Comparison of ENCODE assay signal across 11 cellular contexts in genomic region chr12:22283006-22283506, GRCh38. TPM values are rescaled to one million over a fixed set of nuclear protein-coding genes. Genes with fewer than 3 reads are reported as not detected.
A peak's percentile ranks its signal among the peaks of the same experiment; 100 is the strongest.
DNase-seq lines count a peak whose midpoint lies in the region; ATAC-seq and TF ChIP-seq lines count a peak whose summit lies in the region.
"Had no signal": no experiment of that assay in that cellular context is flagged by ENCODE, and none has a peak within 500 bp of the region (broad histone marks: within the 10 kb centered on the region; RNA-seq: fewer than 3 reads in every experiment).

No MANE protein-coding gene starts in this region.

- H3K9me3 Mint-ChIP-seq in CD4-positive, alpha-beta T cell, result no peaks in the 10 kb centered on the region

- H3K27ac ChIP-seq in ACC112 (ENCODE audit: low read depth, low read length) (peak overlapping the region; percentile 71), SJSA1 (peak overlapping the region; percentile 83), osteoblast (ENCODE audit: low read depth, low read length) (peak overlapping the region; percentile 95)
- no peak overlapping the region for H3K27ac ChIP-seq in CD4-positive, alpha-beta T cell (ENCODE audit: low read depth, low read length)

- H3K4me3 Mint-ChIP-seq in CD4-positive, alpha-beta T cell, result no peak overlapping the region

- CTCF ChIA-PET in CD4-positive, alpha-beta T cell (lab: Charles Lee), result no interaction called here

- no peak for ATAC-seq in GM21526 (IDR thresholded peaks at IDR 0.05; ENCODE audit: low FRiP score, unreplicated experiment)
- no peak for ATAC-seq in CD4-positive, alpha-beta T cell (ENCODE audit: poor library complexity)

- DNase-seq in SJSA1 (ENCODE audit: low read depth in 1 of 2, low spot score in 2 of 2) (peak in 1 of 2 experiments; percentile 31), fibroblast of mammary gland (ENCODE audit: low read depth) (peak; percentile 94), osteoblast (ENCODE audit: insufficient read length, low spot score, missing footprints) (no peak), NCI-H2029 (lab: John Stamatoyannopoulos, UW) (no peak), mesenteric fat pad (ENCODE audit: low spot score) (no peak)
- DNase-seq in CD4-positive, alpha-beta T cell, result no peak
- DNase-seq: activated CD4-positive, CD25-positive, alpha-beta regulatory T cell; AML-193; stimulated activated CD4-positive, alpha-beta T cell treated with anti-CD3 and anti-CD28 coated beads, Interleukin-12 subunit alpha, Interleukin-12 subunit beta, amount 100 ng/mL, for 4 hours had no signal

- no peaks in the 10 kb centered on the region for H3K27me3 Mint-ChIP-seq in CD4-positive, alpha-beta T cell

- H3K36me3 ChIP-seq in ACC112 (ENCODE audit: insufficient read depth, low read length) (no peaks in the 10 kb centered on the region), SJSA1 (no peaks in the 10 kb centered on the region), osteoblast (ENCODE audit: insufficient read depth, low read length) (no peaks in the 10 kb centered on the region)

- H3K4me1 Mint-ChIP-seq in CD4-positive, alpha-beta T cell (ENCODE audit: low read depth), result peaks cover 14% of the 10 kb centered on the region

- H3K79me2 ChIP-seq in ACC112 (ENCODE audit: control insufficient read depth, insufficient read depth, low read length, unreplicated experiment) (no peaks in the 10 kb centered on the region), osteoblast (ENCODE audit: insufficient read depth, low read length) (no peaks in the 10 kb centered on the region)

- no peak overlapping the region for H3K27ac Mint-ChIP-seq in CD4-positive, alpha-beta T cell

- no peak for TF ChIP-seq CTCF in fibroblast of mammary gland (conservative IDR thresholded peaks at IDR 0.05; ENCODE audit: control insufficient read depth, insufficient read depth, low read depth, low read length)
- TF ChIP-seq CTCF in osteoblast (IDR thresholded peaks at IDR 0.05; ENCODE audit: extremely low read depth, low read depth, low read length), result no peak
- TF ChIP-seq CTCF in CD4-positive, alpha-beta T cell (IDR thresholded peaks at IDR 0.05), result no peak

- H3K27me3 ChIP-seq in ACC112 (ENCODE audit: insufficient read depth, low read length), result no peaks in the 10 kb centered on the region
- no peaks in the 10 kb centered on the region for H3K27me3 ChIP-seq in SJSA1 (replicated peaks)
- no peaks in the 10 kb centered on the region for H3K27me3 ChIP-seq in osteoblast (ENCODE audit: insufficient read depth, low read length)
- H3K27me3 ChIP-seq in CD4-positive, alpha-beta T cell (ENCODE audit: control insufficient read depth, insufficient read depth, low read length), result no peaks in the 10 kb centered on the region

- H3K4me1 ChIP-seq in ACC112 (ENCODE audit: control insufficient read depth, insufficient read depth, low read length, unreplicated experiment) (peaks cover 35% of the 10 kb centered on the region), SJSA1 (replicated peaks) (peaks cover 25% of the 10 kb centered on the region), osteoblast (ENCODE audit: insufficient read depth, low read length) (peaks cover 61% of the 10 kb centered on the region)

- peak overlapping the region; percentile 60 for H3K4me3 ChIP-seq in ACC112 (ENCODE audit: low read depth, low read length)
- no peak overlapping the region for H3K4me3 ChIP-seq in SJSA1
- H3K4me3 ChIP-seq in fibroblast of mammary gland (ENCODE audit: control insufficient read depth, low read depth, low read length), result no peak overlapping the region
- H3K4me3 ChIP-seq in osteoblast (ENCODE audit: insufficient read depth, low read length), result peak overlapping the region; percentile 20

- POLR2A ChIA-PET in CD4-positive, alpha-beta T cell (lab: Charles Lee), result interaction anchor here (0.6 kb wide), 1 partner anchor 352 kb away, joined by 3 read pairs; no protein-coding TSS in a partner anchor

- peak overlapping the region; percentile 31 for H2AFZ ChIP-seq in ACC112 (ENCODE audit: low read length, unreplicated experiment)
- no peak overlapping the region for H2AFZ ChIP-seq in osteoblast (ENCODE audit: low read length)

- H3K36me3 Mint-ChIP-seq in CD4-positive, alpha-beta T cell (ENCODE audit: low read depth), result no peaks in the 10 kb centered on the region

- intact Hi-C loops in CD4-positive, alpha-beta T cell (cut with DNase I, micrococcal nuclease), result no loop called here

- H4K20me1 ChIP-seq in osteoblast (ENCODE audit: insufficient read depth, low read length), result no peaks in the 10 kb centered on the region

- H3K9me3 ChIP-seq in SJSA1 (replicated peaks) (no peaks in the 10 kb centered on the region), osteoblast (ENCODE audit: low read depth, low read length) (no peaks in the 10 kb centered on the region)
- H3K9me3 ChIP-seq in CD4-positive, alpha-beta T cell (ENCODE audit: control insufficient read depth, low read length), result no peaks in the 10 kb centered on the region

- H3K4me2 ChIP-seq in osteoblast (ENCODE audit: insufficient read depth, low read length), result peak overlapping the region; percentile 81

RNA-seq across cellular contexts. Expression of gene ST8SIA1, which starts 51.5 kb away (rescaled TPM):
- not detected in 2 replicates for total RNA-seq in SJSA1 (2014; rRNA removed; shearing (Covaris generic))
- total RNA-seq in osteoblast, result 6.2 TPM in 2 replicates
- 1 to 10 TPM; 5.6 to 5.7 TPM for total RNA-seq in CD4-positive, alpha-beta T cell
- total RNA-seq in mesenteric fat pad, result 1.6 TPM

Comparison
In these comparisons a context has a peak if more than half of its experiments do, and no peak if none do; other contexts are left out.
1. H3K4me3 ChIP-seq: peak in ACC112 (single experiment) and osteoblast (single experiment); none in SJSA1 (single experiment) and fibroblast of mammary gland (single experiment).